11 cellular contexts compared by ENCODE assay signal in the genomic region with DNA sequence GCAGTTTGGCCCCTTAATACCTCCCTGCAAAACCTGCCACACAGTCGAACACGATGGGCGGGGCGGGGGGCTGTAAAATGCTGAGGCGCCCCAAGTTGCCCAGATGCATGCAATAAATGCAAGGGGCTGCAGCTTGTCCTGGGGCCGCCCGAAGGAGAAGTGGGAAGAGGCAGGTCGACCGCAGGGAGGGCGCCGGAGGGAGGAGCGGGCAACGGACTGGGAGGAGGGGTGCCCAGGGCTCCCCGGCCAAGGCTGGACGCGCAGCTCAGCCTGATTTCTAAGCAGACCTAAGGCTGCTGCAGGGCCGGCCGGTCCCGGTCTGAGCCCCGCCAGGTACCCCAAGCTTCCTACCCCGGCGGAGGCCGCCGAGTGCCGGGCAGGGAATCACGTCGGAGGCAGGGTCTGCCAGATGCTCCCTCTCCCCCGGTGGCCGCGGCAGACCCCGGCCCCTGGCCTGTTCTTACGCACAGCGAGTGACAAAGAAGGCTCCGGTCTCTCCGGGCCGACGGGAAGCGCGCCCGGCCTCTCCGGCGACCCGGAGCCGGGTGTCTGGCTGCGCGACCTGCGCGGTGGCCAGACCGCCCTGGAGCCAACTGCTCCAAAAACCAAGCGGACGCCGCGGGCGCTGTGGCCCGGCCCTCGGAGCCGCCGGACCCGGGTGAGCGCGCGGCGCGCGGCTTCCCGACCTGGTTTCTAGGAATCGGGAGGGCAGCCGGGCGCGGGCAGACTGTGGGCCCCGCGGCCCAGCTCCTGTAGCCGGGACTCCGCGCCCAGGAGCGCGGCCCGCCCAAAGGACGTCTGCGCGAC. TPM values are rescaled to one million over a fixed set of nuclear protein-coding genes. Genes with fewer than 3 reads are reported as not detected.
DNase-seq lines count a peak whose midpoint lies in the region; ATAC-seq, FAIRE-seq and TF ChIP-seq lines count a peak whose summit lies in the region.
"Had no signal": no experiment of that assay in that cellular context is flagged by ENCODE, and none has a peak within 500 bp of the region (broad histone marks: within the 10 kb centered on the region; RNA-seq: fewer than 3 reads in every experiment).

No MANE protein-coding gene starts in this region.

- peak overlapping the region; percentile 52 for H3K4me3 Mint-ChIP-seq in activated naive CD4-positive, alpha-beta T cell treated with anti-CD3 and anti-CD28 coated beads for 36 hours
- no peak overlapping the region for H3K4me3 Mint-ChIP-seq in astrocyte (ENCODE audit: unreplicated experiment)

- H3K9me3 ChIP-seq in astrocyte (ENCODE audit: insufficient read depth, low read depth, low read length), result no peaks in the 10 kb centered on the region
- H3K9me3 ChIP-seq in lower lobe of right lung, result no peaks in the 10 kb centered on the region
- no peaks in the 10 kb centered on the region for H3K9me3 ChIP-seq in thyroid gland

- H3K4me1 Mint-ChIP-seq in activated naive CD4-positive, alpha-beta T cell treated with anti-CD3 and anti-CD28 coated beads for 36 hours (ENCODE audit: low read depth), result peaks cover 27% of the 10 kb centered on the region
- no peaks in the 10 kb centered on the region for H3K4me1 Mint-ChIP-seq in astrocyte (ENCODE audit: low read depth, unreplicated experiment)

- ATAC-seq in lower lobe of right lung (no peak), HG03139 (IDR thresholded peaks at IDR 0.05; ENCODE audit: unreplicated experiment) (no peak)

- peak overlapping the region; percentile 48 for H3K4me2 ChIP-seq in astrocyte (ENCODE audit: low read length)

- peaks cover 69% of the 10 kb centered on the region for H3K27me3 Mint-ChIP-seq in activated naive CD4-positive, alpha-beta T cell treated with anti-CD3 and anti-CD28 coated beads for 36 hours (ENCODE audit: low read depth)
- H3K27me3 Mint-ChIP-seq in astrocyte (ENCODE audit: low read depth, unreplicated experiment), result peaks cover 61% of the 10 kb centered on the region

- TF ChIP-seq POLR2A in thyroid gland (IDR thresholded peaks at IDR 0.05), result no peak

- H3K27ac Mint-ChIP-seq in activated naive CD4-positive, alpha-beta T cell treated with anti-CD3 and anti-CD28 coated beads for 36 hours, result no peak overlapping the region
- H3K27ac Mint-ChIP-seq in astrocyte (ENCODE audit: unreplicated experiment), result peak overlapping the region; percentile 62

- H3K4me3 ChIP-seq in astrocyte (ENCODE audit: insufficient read depth, low read depth, low read length) (no peak overlapping the region), lower lobe of right lung (peak overlapping the region; percentile 20), thyroid gland (replicated peaks in 1 of 3) (peak overlapping the region in 1 of 3 donors; percentile 41)

- H3K27ac ChIP-seq in astrocyte (ENCODE audit: low read depth, low read length) (no peak overlapping the region), lower lobe of right lung (no peak overlapping the region), thyroid gland (peak overlapping the region; percentile 12 to 41 (median 20)), RWPE1 (no peak overlapping the region)
- H3K27ac ChIP-seq: SJSA1 had no signal

- H3K36me3 Mint-ChIP-seq in activated naive CD4-positive, alpha-beta T cell treated with anti-CD3 and anti-CD28 coated beads for 36 hours (ENCODE audit: low read depth), result no peaks in the 10 kb centered on the region
- H3K36me3 Mint-ChIP-seq in astrocyte (ENCODE audit: low read depth, unreplicated experiment), result no peaks in the 10 kb centered on the region

- H2AFZ ChIP-seq in astrocyte (ENCODE audit: low read depth, low read length), result no peak overlapping the region

- H3K79me2 ChIP-seq in astrocyte (ENCODE audit: insufficient read depth, low read length), result no peaks in the 10 kb centered on the region

- intact Hi-C loops in activated naive CD4-positive, alpha-beta T cell treated with anti-CD3 and anti-CD28 coated beads for 36 hours (cut with micrococcal nuclease), result loop anchor here (5.0 kb wide), 2 partner anchors 78 to 498 kb away; a partner anchor contains a TSS
- intact Hi-C loops in lower lobe of right lung (cut with DNase I), result no loop called here
- intact Hi-C loops in thyroid gland (cut with DNase I), result no loop called here

- CTCF ChIA-PET in activated naive CD4-positive, alpha-beta T cell treated with anti-CD3 and anti-CD28 coated beads for 36 hours (lab: Charles Lee), result no interaction called here
- CTCF ChIA-PET in RWPE1 (lab: Yijun Ruan, JAX), result interaction anchor here (0.6 kb wide), 1 partner anchor 317 kb away, joined by 3 read pairs; no protein-coding TSS in a partner anchor

- DNase-seq in activated naive CD4-positive, alpha-beta T cell treated with anti-CD3 and anti-CD28 coated beads for 36 hours, result no peak
- no peak for DNase-seq in activated naive CD4-positive, alpha-beta T cell treated with anti-CD3 and anti-CD28 coated beads, Interleukin-2, amount 50 U/mL, for 16 hours
- DNase-seq in astrocyte (ENCODE audit: low read depth), result no peak
- DNase-seq in lower lobe of right lung, result peak; percentile 40
- no peak for DNase-seq in thyroid gland
- no peak for DNase-seq in Ammon's horn (ENCODE audit: low spot score)
- no peak for DNase-seq in RWPE1 (ENCODE audit: low spot score)

- H3K9me3 Mint-ChIP-seq in activated naive CD4-positive, alpha-beta T cell treated with anti-CD3 and anti-CD28 coated beads for 36 hours, result no peaks in the 10 kb centered on the region
- peaks cover 9% of the 10 kb centered on the region for H3K9me3 Mint-ChIP-seq in astrocyte (ENCODE audit: unreplicated experiment)

- no peak for FAIRE-seq in astrocyte (lab: Jason Lieb, UNC)
- FAIRE-seq: bronchial epithelial cell had no signal

- H4K20me1 ChIP-seq in astrocyte (ENCODE audit: insufficient read depth, low read length), result peaks cover 11% of the 10 kb centered on the region

- H3K27me3 ChIP-seq in astrocyte (ENCODE audit: insufficient read depth, low read length) (peaks cover 83% of the 10 kb centered on the region), lower lobe of right lung (ENCODE audit: low read depth) (peaks cover 97% of the 10 kb centered on the region), thyroid gland (peaks cover 50% of the 10 kb centered on the region)

- 3 to 7% methylated on average over 17 to 25 of the region's 81 CpGs for WGBS in thyroid gland, 2 donors

- TF ChIP-seq CTCF in astrocyte (IDR thresholded peaks at IDR 0.05; ENCODE audit: insufficient read depth, low read depth, low read length), result no peak
- TF ChIP-seq CTCF in lower lobe of right lung (IDR thresholded peaks at IDR 0.05), result no peak
- no peak for TF ChIP-seq CTCF in thyroid gland (IDR thresholded peaks at IDR 0.05)
- TF ChIP-seq CTCF in RWPE1 (conservative IDR thresholded peaks at IDR 0.05; ENCODE audit: low read depth), result no peak

- H3K36me3 ChIP-seq in astrocyte (ENCODE audit: insufficient read depth, low read length) (no peaks in the 10 kb centered on the region), lower lobe of right lung (no peaks in the 10 kb centered on the region), thyroid gland (no peaks in the 10 kb centered on the region)
- H3K36me3 ChIP-seq: SJSA1 had no signal

- POLR2A ChIA-PET in RWPE1 (lab: Yijun Ruan, JAX; ENCODE audit: low non-redundant PET), result no interaction called here

- H3K4me1 ChIP-seq in astrocyte (ENCODE audit: insufficient read depth, low read length) (peaks cover 4% of the 10 kb centered on the region), lower lobe of right lung (peaks cover 28% of the 10 kb centered on the region), thyroid gland (peaks cover 0 to 26% of the 10 kb centered on the region in 2 donors)

- no peak overlapping the region for H3K9ac ChIP-seq in astrocyte (ENCODE audit: low read length)

RNA-seq across cellular contexts. Expression of a gene that starts 0.7 kb away (rescaled TPM):
- not detected for total RNA-seq in activated naive CD4-positive, alpha-beta T cell treated with anti-CD3 and anti-CD28 coated beads for 36 hours
- 0.07 and 0.14 TPM in 2 replicates for total RNA-seq in astrocyte
- total RNA-seq in lower lobe of right lung, result 0.53 TPM
- total RNA-seq in thyroid gland, result 10 to 100 TPM in 1 of 4 donors, 1 to 10 TPM in 3; 6.8 to 12.5 (median 8.8) TPM
- total RNA-seq: HT1080, SJSA1 had no signal

Comparison
In these comparisons a context has a peak if more than half of its experiments do, and no peak if none do; other contexts are left out.
1. H3K27ac ChIP-seq: peak in thyroid gland (3 of 3); none in astrocyte (single experiment), lower lobe of right lung (single experiment) and RWPE1 (single experiment).